ENCODE assay signal across 8 cellular contexts in genomic region chr14:89617471-89618291, GRCh38.
A peak's percentile ranks its signal among the peaks of the same experiment; 100 is the strongest.
DNase-seq lines count a peak whose midpoint lies in the region; ATAC-seq and TF ChIP-seq lines count a peak whose summit lies in the region.

No MANE protein-coding gene starts in this region.

- no peaks in the 10 kb centered on the region for H3K9me3 Mint-ChIP-seq in stimulated activated naive B cell treated with anti-CD40 and anti-IgM and Interleukin-4, amounts not matched to agents 10 μg/mL and 1 μg/mL and 100 μg/mL, for 72 hours

- peak overlapping the region; percentile 82 to 85 for H3K9ac ChIP-seq in liver (ENCODE audit: low read depth in 1 of 2, low read length in 2 of 2)

- H3K4me3 ChIP-seq in AG10803 (ENCODE audit: low read length) = peak overlapping the region; percentile 78
- H3K4me3 ChIP-seq in HL-60 (replicated peaks; ENCODE audit: insufficient read depth, low read length) = peak overlapping the region; percentile 67
- peak overlapping the region; percentile 54 to 87 (median 76) for H3K4me3 ChIP-seq in dorsolateral prefrontal cortex
- H3K4me3 ChIP-seq in liver (ENCODE audit: low read depth in 1 of 3, low read length in 3 of 3) = peak overlapping the region; percentile 45 to 96 (median 73)

- peak overlapping the region; percentile 93 to 95 for H3K4me3 Mint-ChIP-seq in stimulated activated naive B cell treated with anti-CD40 and anti-IgM and Interleukin-4, amounts not matched to agents 10 μg/mL and 1 μg/mL and 100 μg/mL, for 72 hours

- peak overlapping the region; percentile 94 for H3K27ac Mint-ChIP-seq in stimulated activated naive B cell treated with anti-CD40 and anti-IgM and Interleukin-4, amounts not matched to agents 10 μg/mL and 1 μg/mL and 100 μg/mL, for 72 hours

- H3K9me3 ChIP-seq in liver (ENCODE audit: control insufficient read depth in 4 of 4, low read length in 3 of 4) = no peaks in the 10 kb centered on the region

- peaks cover 53 to 87% of the 10 kb centered on the region in 2 donors for H3K4me1 Mint-ChIP-seq in stimulated activated naive B cell treated with anti-CD40 and anti-IgM and Interleukin-4, amounts not matched to agents 10 μg/mL and 1 μg/mL and 100 μg/mL, for 72 hours

- ATAC-seq in GM18502 (IDR thresholded peaks at IDR 0.05; ENCODE audit: poor library complexity, unreplicated experiment) (peak; percentile 33), GM21381 (IDR thresholded peaks at IDR 0.05; ENCODE audit: unreplicated experiment) (no peak)
- peak; percentile 22 to 27 for ATAC-seq in stimulated activated naive B cell treated with anti-CD40 and anti-IgM and Interleukin-4, amounts not matched to agents 10 μg/mL and 1 μg/mL and 100 μg/mL, for 72 hours (replicated peaks)

- no peaks in the 10 kb centered on the region for H3K27me3 ChIP-seq in HL-60 (ENCODE audit: insufficient read depth, poor library complexity, severe bottlenecking)
- no peaks in the 10 kb centered on the region for H3K27me3 ChIP-seq in dorsolateral prefrontal cortex
- no peaks in the 10 kb centered on the region for H3K27me3 ChIP-seq in liver (ENCODE audit: control insufficient read depth in 4 of 4, insufficient read depth in 4 of 4, low read length in 3 of 4)

- H3K36me3 Mint-ChIP-seq in stimulated activated naive B cell treated with anti-CD40 and anti-IgM and Interleukin-4, amounts not matched to agents 10 μg/mL and 1 μg/mL and 100 μg/mL, for 72 hours = peaks cover 6 to 10% of the 10 kb centered on the region in 2 donors

- no peaks in the 10 kb centered on the region for H3K27me3 Mint-ChIP-seq in stimulated activated naive B cell treated with anti-CD40 and anti-IgM and Interleukin-4, amounts not matched to agents 10 μg/mL and 1 μg/mL and 100 μg/mL, for 72 hours

- H3K27ac ChIP-seq in HL-60 (replicated peaks) = no peak overlapping the region
- H3K27ac ChIP-seq in dorsolateral prefrontal cortex = peak overlapping the region; percentile 8 to 88 (median 77)
- peak overlapping the region; percentile 88 to 93 for H3K27ac ChIP-seq in liver (ENCODE audit: low read depth in 1 of 2, low read length in 2 of 2)

- TF ChIP-seq CTCF in AG10803 (conservative IDR thresholded peaks at IDR 0.05; ENCODE audit: low read length) (no peak), HL-60 (IDR thresholded peaks at IDR 0.05; ENCODE audit: insufficient read depth, low read length) (no peak), dorsolateral prefrontal cortex (IDR thresholded peaks at IDR 0.05 in 54 of 56, conservative IDR thresholded peaks at IDR 0.05 in 2 of 56; ENCODE audit: low read depth in 1 of 56, partially characterized antibody in 56 of 56) (peak in 1 of 56 donors; percentile 7), liver (IDR thresholded peaks at IDR 0.05; ENCODE audit: low read depth, low read length, missing input control) (no peak)

- DNase-seq in AG10803 (ENCODE audit: low read depth) = peak; percentile 54
- no peak for DNase-seq in HL-60 (ENCODE audit: low read depth in 1 of 2, low spot score in 1 of 2)
- DNase-seq in T-helper 1 cell = peak in 3 of 5 donors; percentile 6 to 55 (median 15)
- DNase-seq in dorsolateral prefrontal cortex = peak in 6 of 10 donors; percentile 22 to 58 (median 43)
- no peak for DNase-seq in stimulated activated naive B cell treated with anti-CD40 and anti-IgM and Interleukin-4, amounts not matched to agents 10 μg/mL and 1 μg/mL and 100 μg/mL, for 72 hours

- no peak for TF ChIP-seq RAD21 in liver (IDR thresholded peaks at IDR 0.05)

- intact Hi-C loops in dorsolateral prefrontal cortex (cut with DNase I) = loop anchor here (2.0 to 5.0 kb wide), 4 partner anchors 65 to 295 kb away; partner anchors contain the start of gene FOXN3 (in 2 of the 2)

- no peaks in the 10 kb centered on the region for H3K36me3 ChIP-seq in liver (ENCODE audit: control insufficient read depth in 4 of 4, insufficient read depth in 3 of 4, low read depth in 1 of 4, low read length in 3 of 4)

- under 1% methylated on average over 19 of the region's 19 CpGs for WGBS in liver

- peaks cover 3 to 38% (median 16%) of the 10 kb centered on the region in 4 donors for H3K4me1 ChIP-seq in liver (ENCODE audit: control insufficient read depth in 4 of 4, insufficient read depth in 4 of 4, low read length in 3 of 4)

TF ChIP-seq in liver, 16 proteins besides CTCF, POLR2A, EP300 and RAD21:
- no peak for TF ChIP-seq FOXA2 (IDR thresholded peaks at IDR 0.05)
- no peak for TF ChIP-seq EGR1 (IDR thresholded peaks at IDR 0.05; ENCODE audit: low read depth in 2 of 2)
- TF ChIP-seq HNF4G (IDR thresholded peaks at IDR 0.05) = no peak
- no peak for TF ChIP-seq HNF4A (conservative IDR thresholded peaks at IDR 0.05)
- no peak for TF ChIP-seq ZBTB33 (IDR thresholded peaks at IDR 0.05)
- no peak for TF ChIP-seq MAX (IDR thresholded peaks at IDR 0.05)
- no peak for TF ChIP-seq ATF3 (IDR thresholded peaks at IDR 0.05)
- no peak for TF ChIP-seq YY1 (IDR thresholded peaks at IDR 0.05)
- no peak for TF ChIP-seq RXRA (IDR thresholded peaks at IDR 0.05)

Comparison
In these comparisons a context has a peak if more than half of its experiments do, and no peak if none do; other contexts are left out.
1. DNase-seq: peak in AG10803 (single experiment), T-helper 1 cell (3 of 5) and dorsolateral prefrontal cortex (6 of 10); none in HL-60 (0 of 2) and stimulated activated naive B cell treated with anti-CD40 and anti-IgM and Interleukin-4, amounts not matched to agents 10 μg/mL and 1 μg/mL and 100 μg/mL, for 72 hours (single experiment).
2. Peak in every context shown above with its lines, with median percentiles within 50 percentile points of each other: H3K4me3 ChIP-seq.